Comparison of ENCODE assay signal across 9 cellular contexts in the genomic region with DNA sequence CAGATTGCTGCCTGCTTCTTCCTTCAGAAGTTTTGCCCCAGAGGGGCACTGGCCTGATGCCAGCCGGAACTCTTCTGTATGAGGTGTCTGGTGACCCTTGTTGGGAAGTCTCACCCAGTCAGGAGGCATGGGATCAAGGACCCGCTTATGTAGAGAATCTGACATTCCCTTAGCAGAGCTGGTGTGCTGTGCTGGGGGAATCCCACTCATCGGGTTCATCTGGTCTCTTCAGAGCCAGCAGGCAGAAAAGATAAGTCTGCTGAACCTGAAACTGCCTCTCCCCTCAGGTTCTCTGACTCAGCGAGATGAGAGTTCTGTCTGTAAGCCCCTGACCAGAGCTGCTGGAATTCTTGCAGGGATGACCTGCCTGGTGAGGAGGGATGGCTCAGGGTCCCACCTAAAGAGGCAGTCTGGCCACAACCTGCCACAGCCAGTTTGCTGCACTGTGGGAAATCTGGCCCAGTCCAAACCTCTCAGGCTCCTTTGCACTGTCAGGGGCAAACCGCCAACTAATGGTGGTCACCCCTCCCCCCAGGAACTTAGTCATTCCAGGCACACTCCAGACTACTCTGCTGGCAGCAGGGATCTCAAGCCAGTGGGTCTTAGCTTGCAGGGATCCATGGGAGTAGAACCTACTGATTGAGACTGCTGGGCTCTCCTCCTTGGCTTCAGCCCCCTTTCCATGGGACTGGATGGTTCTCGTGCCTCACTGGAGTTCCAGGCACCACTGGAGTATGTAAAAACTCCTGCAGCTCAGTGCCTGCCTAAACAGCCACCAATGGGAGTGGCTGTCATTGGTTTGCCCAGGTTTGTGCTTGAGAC. TPM values are rescaled to one million over a fixed set of nuclear protein-coding genes. Genes with fewer than 3 reads are reported as not detected.
DNase-seq lines count a peak whose midpoint lies in the region; ATAC-seq and TF ChIP-seq lines count a peak whose summit lies in the region.
"Had no signal": no experiment of that assay in that cellular context is flagged by ENCODE, and none has a peak within 500 bp of the region (broad histone marks: within the 10 kb centered on the region; RNA-seq: fewer than 3 reads in every experiment).

No MANE protein-coding gene starts in this region.

- peak overlapping the region; percentile 100 for H3K27ac Mint-ChIP-seq in activated naive CD8-positive, alpha-beta T cell treated with anti-CD3 and anti-CD28 coated beads for 36 hours

- no peak for TF ChIP-seq EP300 in esophagus muscularis mucosa (IDR thresholded peaks at IDR 0.05)

- peaks cover 21% of the 10 kb centered on the region for H3K27me3 Mint-ChIP-seq in activated naive CD8-positive, alpha-beta T cell treated with anti-CD3 and anti-CD28 coated beads for 36 hours

- TF ChIP-seq POLR2A in esophagus muscularis mucosa (IDR thresholded peaks at IDR 0.05; ENCODE audit: low read depth): no peak

- H3K36me3 Mint-ChIP-seq in activated naive CD8-positive, alpha-beta T cell treated with anti-CD3 and anti-CD28 coated beads for 36 hours: peaks cover 87% of the 10 kb centered on the region

- DNase-seq in GM04504 (ENCODE audit: low read depth): peak; percentile 84
- no peak for DNase-seq in Panc1 (ENCODE audit: low read depth, low spot score)
- DNase-seq in activated naive CD8-positive, alpha-beta T cell treated with anti-CD3 and anti-CD28 coated beads for 36 hours: peak; percentile 75
- DNase-seq in iris pigment epithelial cell (ENCODE audit: low read depth): peak; percentile 89
- peak; percentile 50 for DNase-seq in stimulated activated CD8-positive, alpha-beta memory T cell treated with anti-CD3 and anti-CD28 coated beads, Interleukin-4, amount 100 ng/mL, for 24 hours (ENCODE audit: low read depth)
- no peak for DNase-seq in cortex of kidney (lab: John Stamatoyannopoulos, UW)
- no peak for DNase-seq in esophagus muscularis mucosa (ENCODE audit: extremely low spot score)

- H3K36me3 ChIP-seq in Panc1 (ENCODE audit: control insufficient read depth, insufficient read depth, low read length) (no peaks in the 10 kb centered on the region), esophagus muscularis mucosa (peaks cover 0 to 5% (median 0%) of the 10 kb centered on the region in 4 donors)

- peaks cover 5% of the 10 kb centered on the region for H3K9me3 Mint-ChIP-seq in activated naive CD8-positive, alpha-beta T cell treated with anti-CD3 and anti-CD28 coated beads for 36 hours

- H3K27ac ChIP-seq in Panc1 (ENCODE audit: low read length) (no peak overlapping the region), esophagus muscularis mucosa (replicated peaks in 1 of 4) (peak overlapping the region in 1 of 4 donors; percentile 1)

- CTCF ChIA-PET in Panc1 (lab: Charles Lee): no interaction called here

- H3K4me1 Mint-ChIP-seq in activated naive CD8-positive, alpha-beta T cell treated with anti-CD3 and anti-CD28 coated beads for 36 hours: peaks cover 63% of the 10 kb centered on the region

- H3K27me3 ChIP-seq in Panc1 (ENCODE audit: control insufficient read depth, insufficient read depth, low read length): no peaks in the 10 kb centered on the region
- no peaks in the 10 kb centered on the region for H3K27me3 ChIP-seq in esophagus muscularis mucosa

- ATAC-seq in HG02623 (IDR thresholded peaks at IDR 0.05; ENCODE audit: unreplicated experiment): peak; percentile 31
- peak; percentile 91 for ATAC-seq in Panc1

- POLR2A ChIA-PET in Panc1 (lab: Charles Lee): no interaction called here

- WGBS in esophagus muscularis mucosa: 68% methylated on average over 2 of the region's 6 CpGs

- H3K4me3 ChIP-seq in Panc1 (ENCODE audit: low read depth in 2 of 2, low read length in 2 of 2) (no peak overlapping the region), esophagus muscularis mucosa (no peak overlapping the region)

- no peak for TF ChIP-seq CTCF in Panc1 (IDR thresholded peaks at IDR 0.05)
- no peak for TF ChIP-seq CTCF in esophagus muscularis mucosa (IDR thresholded peaks at IDR 0.05)

- H3K9me3 ChIP-seq in Panc1 (ENCODE audit: control insufficient read depth, insufficient read depth, low read depth, low read length): no peaks in the 10 kb centered on the region
- H3K9me3 ChIP-seq in esophagus muscularis mucosa: no peaks in the 10 kb centered on the region

- intact Hi-C loops in Panc1 (cut with micrococcal nuclease; ENCODE audit: unreplicated experiment) (no loop called here), esophagus muscularis mucosa (cut with DNase I) (no loop called here)

- in situ Hi-C loops in Panc1 (cut with HindIII; ENCODE audit: low pct_unique_long_range_greater_than_20kb, low sequenced_read_pairs): no loop called here

- H3K4me1 ChIP-seq in Panc1 (ENCODE audit: control insufficient read depth, insufficient read depth, low read length): no peaks in the 10 kb centered on the region; the same call in 1 of the 2 replicates
- peaks cover 10 to 11% (median 11%) of the 10 kb centered on the region in 4 donors for H3K4me1 ChIP-seq in esophagus muscularis mucosa

- peak overlapping the region; percentile 96 for H3K4me3 Mint-ChIP-seq in activated naive CD8-positive, alpha-beta T cell treated with anti-CD3 and anti-CD28 coated beads for 36 hours

- BruUV-seq in Panc1 (replicated peaks; lab: Mats Ljungman, UMichigan): no TSS peak

RNA-seq across cellular contexts. Expression of a gene that starts 4.1 kb away (rescaled TPM):
- total RNA-seq in Panc1 (2021; ENCODE audit: unreplicated experiment) (2.3 TPM), esophagus muscularis mucosa (1 to 10 TPM; 3.4 to 7.5 (median 3.8) TPM)
- polyA plus RNA-seq in Panc1 (2012; ENCODE audit: insufficient read length): 0.67 TPM
- 100 to 1,000 TPM; 270 to 290 TPM for total RNA-seq in activated naive CD8-positive, alpha-beta T cell treated with anti-CD3 and anti-CD28 coated beads for 36 hours

RNA-seq across cellular contexts. Expression of a gene that starts 59.3 kb away (rescaled TPM):
- total RNA-seq in Panc1 (2021; ENCODE audit: unreplicated experiment) (not detected), esophagus muscularis mucosa (under 1 TPM in 1 of 4 donors, not detected in 3; 0.83 TPM)
- not detected for polyA plus RNA-seq in Panc1 (2012; ENCODE audit: insufficient read length)
- total RNA-seq in activated naive CD8-positive, alpha-beta T cell treated with anti-CD3 and anti-CD28 coated beads for 36 hours: 1 to 10 TPM; 6.4 to 7.0 TPM
- total RNA-seq: urinary bladder had no signal

Comparison
In these comparisons a context has a peak if more than half of its experiments do, and no peak if none do; other contexts are left out.
1. DNase-seq: peak in GM04504 (single experiment), activated naive CD8-positive, alpha-beta T cell treated with anti-CD3 and anti-CD28 coated beads for 36 hours (single experiment), iris pigment epithelial cell (single experiment) and stimulated activated CD8-positive, alpha-beta memory T cell treated with anti-CD3 and anti-CD28 coated beads, Interleukin-4, amount 100 ng/mL, for 24 hours (single experiment); none in Panc1 (single experiment), cortex of kidney (single experiment) and esophagus muscularis mucosa (single experiment).
2. RNA of a gene that starts 4.1 kb away (total RNA-seq): 270 to 290 TPM in activated naive CD8-positive, alpha-beta T cell treated with anti-CD3 and anti-CD28 coated beads for 36 hours; 3.4 to 7.5 TPM in esophagus muscularis mucosa and 2.3 TPM in Panc1 (single experiment); every median in the first group is over 10 times any median in the second.